8 cellular contexts compared by ENCODE assay signal in the genomic region with DNA sequence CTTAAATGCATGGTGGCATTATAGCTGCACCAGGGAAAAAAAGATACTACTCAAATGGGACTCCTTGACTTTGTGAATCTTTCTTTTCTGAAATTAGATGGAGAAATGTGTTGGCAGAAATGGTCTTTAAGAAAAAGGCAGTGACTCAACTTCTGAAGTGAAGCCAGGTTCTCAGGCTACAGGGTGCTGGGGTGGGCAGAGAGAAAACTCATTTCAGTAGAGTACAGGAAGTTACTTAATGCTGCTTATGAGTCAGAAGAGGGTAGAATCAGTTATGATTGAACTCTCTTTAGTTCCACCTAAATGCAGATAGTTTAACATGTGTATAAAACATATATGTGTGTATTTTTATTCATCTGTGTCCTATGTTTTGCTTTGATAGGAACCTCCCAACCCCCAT.
DNase-seq lines count a peak whose midpoint lies in the region; ATAC-seq and TF ChIP-seq lines count a peak whose summit lies in the region.

No MANE protein-coding gene starts in this region.

- no peaks in the 10 kb centered on the region for H3K9me3 ChIP-seq in right atrium auricular region

- peak overlapping the region in 2 of 3 donors; percentile 11 to 36 for H3K4me3 Mint-ChIP-seq in T-cell

- POLR2A ChIA-PET in T-cell (lab: Charles Lee) = interaction anchor here in 1 of 2 donors (0.7 kb wide), 1 partner anchor 26 kb away, joined by 3 read pairs; no protein-coding TSS in a partner anchor

- H3K36me3 ChIP-seq in right atrium auricular region = no peaks in the 10 kb centered on the region

- H3K4me1 ChIP-seq in right atrium auricular region = no peaks in the 10 kb centered on the region

- no peaks in the 10 kb centered on the region for H3K36me3 Mint-ChIP-seq in T-cell

- ATAC-seq in left cardiac atrium (peak; percentile 53 to 96), HG03060 (IDR thresholded peaks at IDR 0.05; ENCODE audit: low read depth, unreplicated experiment) (peak; percentile 100), T-cell (replicated peaks in 1 of 4) (peak; percentile 77 to 96 (median 93))

- H3K9me3 Mint-ChIP-seq in T-cell = no peaks in the 10 kb centered on the region

- CTCF ChIA-PET in T-cell (lab: Charles Lee) = no interaction called here

- H3K27ac ChIP-seq in right atrium auricular region = no peak overlapping the region

- H3K27ac Mint-ChIP-seq in T-cell = peak overlapping the region; percentile 91 to 95

- no peaks in the 10 kb centered on the region for H3K27me3 Mint-ChIP-seq in T-cell

- no peak overlapping the region for H3K4me3 ChIP-seq in right atrium auricular region

- H3K4me1 Mint-ChIP-seq in T-cell = peaks cover 53 to 58% (median 54%) of the 10 kb centered on the region in 3 donors

- DNase-seq in left cardiac atrium (no peak), right atrium auricular region (ENCODE audit: low spot score) (no peak), T-cell (peak in 23 of 34 experiments; percentile 5 to 42 (median 22)), dermis blood vessel endothelial cell (peak; percentile 45), D341Med (ENCODE audit: low spot score) (no peak), DMS114 treated with DMSO at 0.1 percent for 48 hours (lab: John Stamatoyannopoulos, UW; ENCODE audit: unreplicated experiment) (no peak)
- peak; percentile 32 to 72 for DNase-seq in stimulated activated CD4-positive, alpha-beta T cell treated with anti-CD3 and anti-CD28 coated beads, Interleukin-4, amount 100 ng/mL, for 4 hours

- intact Hi-C loops in left cardiac atrium (cut with DNase I) = loop anchor here in 1 of 2 donors (10.0 kb wide), 1 partner anchor 1102 kb away; no protein-coding TSS in a partner anchor

- no peak for TF ChIP-seq CTCF in right atrium auricular region (IDR thresholded peaks at IDR 0.05)

- H3K27me3 ChIP-seq in right atrium auricular region = peaks cover 0 to 6% of the 10 kb centered on the region in 2 donors

Comparison
In these comparisons a context has a peak if more than half of its experiments do, and no peak if none do; other contexts are left out.
1. DNase-seq: peak in T-cell (23 of 34), dermis blood vessel endothelial cell (single experiment) and stimulated activated CD4-positive, alpha-beta T cell treated with anti-CD3 and anti-CD28 coated beads, Interleukin-4, amount 100 ng/mL, for 4 hours (2 of 2); none in left cardiac atrium (single experiment), right atrium auricular region (single experiment), D341Med (single experiment) and DMS114 treated with DMSO at 0.1 percent for 48 hours (single experiment).
2. Peak in every context shown above with its lines, with median percentiles within 50 percentile points of each other: ATAC-seq.